12 cellular contexts compared by ENCODE assay signal in genomic region chr1:58717979-58718378, GRCh38. TPM values are rescaled to one million over a fixed set of nuclear protein-coding genes. Genes with fewer than 3 reads are reported as not detected.
DNase-seq lines count a peak whose midpoint lies in the region; ATAC-seq and TF ChIP-seq lines count a peak whose summit lies in the region.
"Had no signal": no experiment of that assay in that cellular context is flagged by ENCODE, and none has a peak within 500 bp of the region (broad histone marks: within the 10 kb centered on the region; RNA-seq: fewer than 3 reads in every experiment).

No MANE protein-coding gene starts in this region.

- ATAC-seq in GM21526 (IDR thresholded peaks at IDR 0.05; ENCODE audit: low FRiP score, unreplicated experiment): no peak
- ATAC-seq: foreskin keratinocyte had no signal

- WGBS in prostate gland: 68% methylated on average over 3 of the region's 3 CpGs

- intact Hi-C loops in colonic mucosa (cut with DNase I) (no loop called here), prostate gland (cut with DNase I) (no loop called here)

- no peak overlapping the region for H3K4me3 ChIP-seq in colonic mucosa
- H3K4me3 ChIP-seq in neural progenitor cell: no peak overlapping the region
- H3K4me3 ChIP-seq in prostate gland: no peak overlapping the region
- H3K4me3 ChIP-seq: SJCRH30 had no signal

- no peak overlapping the region for H3K27ac ChIP-seq in colonic mucosa
- H3K27ac ChIP-seq in neural progenitor cell: no peak overlapping the region
- H3K27ac ChIP-seq in prostate gland: no peak overlapping the region
- H3K27ac ChIP-seq: foreskin keratinocyte, SJCRH30 had no signal

- no peaks in the 10 kb centered on the region for H3K9me3 Mint-ChIP-seq in neural progenitor cell

- H3K27ac Mint-ChIP-seq in neural progenitor cell: no peak overlapping the region
- H3K27ac Mint-ChIP-seq: progenitor cell of endocrine pancreas had no signal

- no peak overlapping the region for H3K4me3 Mint-ChIP-seq in neural progenitor cell

- H3K27me3 ChIP-seq in colonic mucosa (no peaks in the 10 kb centered on the region), neural progenitor cell (no peaks in the 10 kb centered on the region), prostate gland (replicated peaks; ENCODE audit: insufficient read depth) (no peaks in the 10 kb centered on the region)
- H3K27me3 ChIP-seq: foreskin keratinocyte, SJCRH30 had no signal

- no peak overlapping the region for H3K4me2 ChIP-seq in neural progenitor cell

- TF ChIP-seq CTCF in colonic mucosa (IDR thresholded peaks at IDR 0.05) (no peak), neural progenitor cell (IDR thresholded peaks at IDR 0.05) (no peak), prostate gland (IDR thresholded peaks at IDR 0.05) (no peak)

- H3K4me1 Mint-ChIP-seq in neural progenitor cell: peaks cover 20% of the 10 kb centered on the region

- H4K20me1 ChIP-seq in neural progenitor cell (ENCODE audit: low read depth): no peaks in the 10 kb centered on the region

- no peak for TF ChIP-seq POLR2A in prostate gland (IDR thresholded peaks at IDR 0.05)

- H3F3A ChIP-seq in neural progenitor cell (ENCODE audit: low read depth): no peaks in the 10 kb centered on the region

- DNase-seq in activated CD4-positive, alpha-beta T cell treated with anti-CD3 and anti-CD28 coated beads for 48 hours: peak; percentile 21
- DNase-seq in activated CD4-positive, alpha-beta T cell treated with anti-CD3 and anti-CD28 coated beads, Interleukin-2, amount 50 U/mL, for 4 hours: no peak
- DNase-seq in UCSD-AML1 (lab: John Stamatoyannopoulos, UW; ENCODE audit: unreplicated experiment): peak; percentile 15
- peak; percentile 22 for DNase-seq in colonic mucosa
- peak; percentile 3 for DNase-seq in stimulated activated CD8-positive, alpha-beta memory T cell treated with anti-CD3 and anti-CD28 coated beads, Interleukin-2, amount 100 ng/mL, for 48 hours (ENCODE audit: low read depth in 2 of 2)
- DNase-seq in neural progenitor cell (ENCODE audit: low spot score): no peak
- DNase-seq in prostate gland (ENCODE audit: low spot score): no peak
- DNase-seq: foreskin keratinocyte, NCI-H1092 treated with DMSO at 0.1 percent for 48 hours had no signal

- no peaks in the 10 kb centered on the region for H3K36me3 Mint-ChIP-seq in neural progenitor cell

- no peaks in the 10 kb centered on the region for H3K27me3 Mint-ChIP-seq in neural progenitor cell (ENCODE audit: insufficient read depth, low read depth)
- H3K27me3 Mint-ChIP-seq: progenitor cell of endocrine pancreas had no signal

- H3K4me1 ChIP-seq in colonic mucosa (no peaks in the 10 kb centered on the region), neural progenitor cell (no peaks in the 10 kb centered on the region), prostate gland (replicated peaks) (no peaks in the 10 kb centered on the region)
- H3K4me1 ChIP-seq: SJCRH30 had no signal

- H3K79me2 ChIP-seq in neural progenitor cell (ENCODE audit: low read depth): no peaks in the 10 kb centered on the region

- H3K9me3 ChIP-seq in colonic mucosa (no peaks in the 10 kb centered on the region), neural progenitor cell (ENCODE audit: low read depth) (no peaks in the 10 kb centered on the region), prostate gland (no peaks in the 10 kb centered on the region)
- H3K9me3 ChIP-seq: SJCRH30 had no signal

- no peak overlapping the region for H2AFZ ChIP-seq in neural progenitor cell (replicated peaks)

- H3K9ac ChIP-seq in colonic mucosa (ENCODE audit: low read depth in 2 of 2, low read length in 2 of 2) (no peak overlapping the region), neural progenitor cell (no peak overlapping the region)

- H3K36me3 ChIP-seq in colonic mucosa: no peaks in the 10 kb centered on the region
- no peaks in the 10 kb centered on the region for H3K36me3 ChIP-seq in neural progenitor cell
- H3K36me3 ChIP-seq in prostate gland: no peaks in the 10 kb centered on the region
- H3K36me3 ChIP-seq: SJCRH30 had no signal

RNA-seq across cellular contexts. Expression of gene MYSM1, which starts 18.1 kb away (rescaled TPM):
- total RNA-seq in colonic mucosa (10 to 100 TPM; 31.5 to 36.2 TPM), neural progenitor cell (ENCODE audit: low replicate concordance) (55.1 and 84.6 TPM in 2 replicates), prostate gland (10 to 100 TPM; 15.8 to 24.6 TPM)

Comparison
In these comparisons a context has a peak if more than half of its experiments do, and no peak if none do; other contexts are left out.
1. DNase-seq: peak in activated CD4-positive, alpha-beta T cell treated with anti-CD3 and anti-CD28 coated beads for 48 hours (single experiment), UCSD-AML1 (single experiment), colonic mucosa (single experiment) and stimulated activated CD8-positive, alpha-beta memory T cell treated with anti-CD3 and anti-CD28 coated beads, Interleukin-2, amount 100 ng/mL, for 48 hours (2 of 2); none in activated CD4-positive, alpha-beta T cell treated with anti-CD3 and anti-CD28 coated beads, Interleukin-2, amount 50 U/mL, for 4 hours (0 of 2), neural progenitor cell (single experiment) and prostate gland (single experiment).